Comparison of ENCODE assay signal across 1 cellular context in the genomic region with DNA sequence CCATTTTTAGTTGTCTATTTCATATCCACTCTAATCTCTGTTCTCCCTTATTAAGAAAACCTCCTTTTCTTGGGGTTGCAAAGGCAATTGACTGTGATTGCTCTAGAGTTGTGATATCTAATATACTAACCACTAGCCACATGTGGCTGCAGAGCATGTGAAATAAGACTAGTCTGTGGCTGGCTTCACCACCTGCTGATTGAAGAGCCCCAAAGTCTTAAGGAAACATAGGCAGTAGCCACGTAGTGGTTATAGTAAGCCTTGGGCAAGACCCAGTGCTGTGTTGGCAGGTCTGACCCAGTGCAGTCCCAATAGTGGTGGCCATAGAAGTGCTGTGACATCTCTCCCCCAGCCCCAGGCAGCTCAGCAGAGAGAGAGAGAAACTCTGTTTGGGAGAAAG.
TF ChIP-seq lines count a peak whose summit lies in the region.

No MANE protein-coding gene starts in this region.

TF ChIP-seq in IMR-90, 13 proteins besides CTCF, POLR2A, EP300 and RAD21 (continued from another document):
- TF ChIP-seq CHD1 (IDR thresholded peaks at IDR 0.05; ENCODE audit: low read depth, low read length) (no peak), FOS (IDR thresholded peaks at IDR 0.05; ENCODE audit: low read depth, low read length) (no peak)
- TF ChIP-seq, protein P1, sequence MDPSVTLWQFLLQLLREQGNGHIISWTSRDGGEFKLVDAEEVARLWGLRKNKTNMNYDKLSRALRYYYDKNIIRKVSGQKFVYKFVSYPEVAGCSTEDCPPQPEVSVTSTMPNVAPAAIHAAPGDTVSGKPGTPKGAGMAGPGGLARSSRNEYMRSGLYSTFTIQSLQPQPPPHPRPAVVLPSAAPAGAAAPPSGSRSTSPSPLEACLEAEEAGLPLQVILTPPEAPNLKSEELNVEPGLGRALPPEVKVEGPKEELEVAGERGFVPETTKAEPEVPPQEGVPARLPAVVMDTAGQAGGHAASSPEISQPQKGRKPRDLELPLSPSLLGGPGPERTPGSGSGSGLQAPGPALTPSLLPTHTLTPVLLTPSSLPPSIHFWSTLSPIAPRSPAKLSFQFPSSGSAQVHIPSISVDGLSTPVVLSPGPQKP (IDR thresholded peaks at IDR 0.05; ENCODE audit: borderline replicate concordance, low read depth, low read length) = no peak
